Comparison of ENCODE assay signal across 2 cellular contexts in genomic region chr6:167154291-167154690, GRCh38.
TF ChIP-seq lines count a peak whose summit lies in the region.

No MANE protein-coding gene starts in this region.

TF ChIP-seq in SK-N-SH, 30 proteins besides CTCF, POLR2A, EP300 and RAD21 (continued from another document):
- no peak for TF ChIP-seq ZBTB33 (IDR thresholded peaks at IDR 0.05; ENCODE audit: borderline replicate concordance, low read depth)
- TF ChIP-seq FOXM1 (IDR thresholded peaks at IDR 0.05; ENCODE audit: low read depth), result no peak
- no peak for TF ChIP-seq POLR2AphosphoS5 (IDR thresholded peaks at IDR 0.05; ENCODE audit: low read depth, low read length)
- TF ChIP-seq NRF1 (IDR thresholded peaks at IDR 0.05; ENCODE audit: low read depth, low read length), result no peak
- TF ChIP-seq IRF3 (IDR thresholded peaks at IDR 0.05; ENCODE audit: low read depth, low read length), result no peak
- TF ChIP-seq GATA2 (CRISPR knock-in tag; IDR thresholded peaks at IDR 0.05), result no peak
- TF ChIP-seq MEF2A (IDR thresholded peaks at IDR 0.05; ENCODE audit: borderline replicate concordance, low read depth), result no peak
- no peak for TF ChIP-seq REST (IDR thresholded peaks at IDR 0.05; ENCODE audit: low read depth, low read length)

TF ChIP-seq in SK-N-SH treated with all-trans-retinoic acid at 6 μM for 48 hours, 23 proteins besides CTCF, POLR2A, EP300 and RAD21 (continued from another document):
- TF ChIP-seq TSHZ2 (CRISPR knock-in tag; IDR thresholded peaks at IDR 0.05) (no peak), TOX (CRISPR knock-in tag; IDR thresholded peaks at IDR 0.05; ENCODE audit: borderline replicate concordance) (no peak), PPARA (CRISPR knock-in tag; IDR thresholded peaks at IDR 0.05; ENCODE audit: borderline replicate concordance) (no peak), BACH2 (CRISPR knock-in tag; IDR thresholded peaks at IDR 0.05; ENCODE audit: borderline replicate concordance) (no peak), CSRNP3 (CRISPR knock-in tag; IDR thresholded peaks at IDR 0.05) (no peak), PATZ1 (CRISPR knock-in tag; IDR thresholded peaks at IDR 0.05; ENCODE audit: borderline replicate concordance) (no peak), OSR1 (CRISPR knock-in tag; IDR thresholded peaks at IDR 0.05) (no peak), ISL1 (CRISPR knock-in tag; IDR thresholded peaks at IDR 0.05) (no peak), ZNF565 (CRISPR knock-in tag; conservative IDR thresholded peaks at IDR 0.05; ENCODE audit: low read depth) (no peak), TCF4 (CRISPR knock-in tag; IDR thresholded peaks at IDR 0.05; ENCODE audit: borderline replicate concordance) (no peak), RARB (CRISPR knock-in tag; IDR thresholded peaks at IDR 0.05) (no peak)
TF ChIP-seq in SK-N-SH treated with all-trans-retinoic acid at 6 μM for 48 hours: peak in this region for 0.
